In genomic region chr10:105834261-105835059, GRCh38 we compare ENCODE assay signal across 21 cellular contexts.
DNase-seq lines count a peak whose midpoint lies in the region; ATAC-seq, FAIRE-seq and TF ChIP-seq lines count a peak whose summit lies in the region.
"Had no signal": no experiment of that assay in that cellular context is flagged by ENCODE, and none has a peak within 500 bp of the region (broad histone marks: within the 10 kb centered on the region; RNA-seq: fewer than 3 reads in every experiment).

No MANE protein-coding gene starts in this region.

- TF ChIP-seq CTCF in astrocyte (IDR thresholded peaks at IDR 0.05; ENCODE audit: insufficient read depth, low read depth, low read length) (no peak), nephron (IDR thresholded peaks at IDR 0.05; ENCODE audit: unreplicated experiment in 3 of 3) (no peak), GM13976 (IDR thresholded peaks at IDR 0.05; ENCODE audit: borderline replicate concordance, control extremely low read depth, extremely low read depth, insufficient read depth, missing control alignments) (no peak), endothelial cell (IDR thresholded peaks at IDR 0.05; ENCODE audit: unreplicated experiment) (no peak)

- no peak overlapping the region for H3K4me2 ChIP-seq in astrocyte (ENCODE audit: low read length)

- FAIRE-seq in astrocyte (lab: Jason Lieb, UNC), result no peak
- FAIRE-seq: D721Med had no signal

- no peaks in the 10 kb centered on the region for H3K36me3 Mint-ChIP-seq in astrocyte (ENCODE audit: low read depth, unreplicated experiment)
- H3K36me3 Mint-ChIP-seq in nephron (ENCODE audit: low read depth), result no peaks in the 10 kb centered on the region
- no peaks in the 10 kb centered on the region for H3K36me3 Mint-ChIP-seq in effector memory CD8-positive, alpha-beta T cell (ENCODE audit: insufficient read depth)
- H3K36me3 Mint-ChIP-seq in endothelial cell (ENCODE audit: low read depth, unreplicated experiment), result no peaks in the 10 kb centered on the region
- H3K36me3 Mint-ChIP-seq: CD14-positive monocyte had no signal

- no peaks in the 10 kb centered on the region for H4K20me1 ChIP-seq in astrocyte (ENCODE audit: insufficient read depth, low read length)

- no peaks in the 10 kb centered on the region for H3K27me3 Mint-ChIP-seq in astrocyte (ENCODE audit: low read depth, unreplicated experiment)
- no peaks in the 10 kb centered on the region for H3K27me3 Mint-ChIP-seq in nephron (ENCODE audit: low read depth)
- no peaks in the 10 kb centered on the region for H3K27me3 Mint-ChIP-seq in effector memory CD8-positive, alpha-beta T cell
- H3K27me3 Mint-ChIP-seq in endothelial cell (ENCODE audit: unreplicated experiment), result no peaks in the 10 kb centered on the region
- H3K27me3 Mint-ChIP-seq: B cell had no signal

- no peak overlapping the region for H2AFZ ChIP-seq in astrocyte (ENCODE audit: low read depth, low read length)

- no peak overlapping the region for H3K9ac ChIP-seq in astrocyte (ENCODE audit: low read length)

- H3K4me3 ChIP-seq in astrocyte (ENCODE audit: insufficient read depth, low read depth, low read length), result no peak overlapping the region
- H3K4me3 ChIP-seq: Peyer's patch, SJCRH30 had no signal

- H3K79me2 ChIP-seq in astrocyte (ENCODE audit: insufficient read depth, low read length), result no peaks in the 10 kb centered on the region

- H3K27ac ChIP-seq in astrocyte (ENCODE audit: low read depth, low read length), result no peak overlapping the region
- H3K27ac ChIP-seq: Peyer's patch, SJCRH30 had no signal

- H3K9me3 ChIP-seq in astrocyte (ENCODE audit: insufficient read depth, low read depth, low read length), result no peaks in the 10 kb centered on the region
- H3K9me3 ChIP-seq: Peyer's patch, SJCRH30 had no signal

- no peak for ATAC-seq in effector memory CD8-positive, alpha-beta T cell (replicated peaks)

- H3K4me1 Mint-ChIP-seq in astrocyte (ENCODE audit: low read depth, unreplicated experiment), result peaks cover 26% of the 10 kb centered on the region
- peaks cover 9% of the 10 kb centered on the region for H3K4me1 Mint-ChIP-seq in nephron
- H3K4me1 Mint-ChIP-seq in effector memory CD8-positive, alpha-beta T cell (ENCODE audit: low read depth in 2 of 2), result no peaks in the 10 kb centered on the region
- H3K4me1 Mint-ChIP-seq in endothelial cell (ENCODE audit: unreplicated experiment), result no peaks in the 10 kb centered on the region

- no peaks in the 10 kb centered on the region for H3K4me1 ChIP-seq in astrocyte (ENCODE audit: insufficient read depth, low read length)
- H3K4me1 ChIP-seq: Peyer's patch, SJCRH30 had no signal

- DNase-seq in astrocyte (ENCODE audit: low read depth) (peak; percentile 29), head of caudate nucleus (peak in 25 of 42 donors; percentile 6 to 80 (median 47)), GM13976 (ENCODE audit: low spot score) (no peak), endothelial cell (ENCODE audit: low spot score) (no peak)
- no peak for DNase-seq in activated CD8-positive, alpha-beta memory T cell treated with anti-CD3 and anti-CD28 coated beads, Interleukin-2, amount 50 U/mL, for 48 hours
- DNase-seq in effector memory CD8-positive, alpha-beta T cell, result no peak
- DNase-seq: H7, Karpas-422, MV-4-11, NCI-H1694, NCI-H2081, NCI-H2171, NCI-H345, NCI-H524 treated with DMSO at 0.1 percent for 48 hours, NCI-H82, Peyer's patch, SJCRH30 had no signal

- no peaks in the 10 kb centered on the region for H3K27me3 ChIP-seq in astrocyte (ENCODE audit: insufficient read depth, low read length)
- H3K27me3 ChIP-seq: Peyer's patch, SJCRH30 had no signal

- H3K36me3 ChIP-seq in astrocyte (ENCODE audit: insufficient read depth, low read length), result no peaks in the 10 kb centered on the region
- H3K36me3 ChIP-seq: Peyer's patch, SJCRH30 had no signal

- no peak overlapping the region for H3K4me3 Mint-ChIP-seq in astrocyte (ENCODE audit: unreplicated experiment)
- H3K4me3 Mint-ChIP-seq in nephron, result no peak overlapping the region
- H3K4me3 Mint-ChIP-seq in effector memory CD8-positive, alpha-beta T cell, result no peak overlapping the region
- no peak overlapping the region for H3K4me3 Mint-ChIP-seq in endothelial cell (ENCODE audit: unreplicated experiment)
- H3K4me3 Mint-ChIP-seq: B cell, CD14-positive monocyte had no signal

- intact Hi-C loops in head of caudate nucleus (cut with DNase I), result no loop called here

- H3K9me3 Mint-ChIP-seq in astrocyte (ENCODE audit: unreplicated experiment), result peaks cover 2% of the 10 kb centered on the region
- H3K9me3 Mint-ChIP-seq in nephron, result peaks cover 2% of the 10 kb centered on the region
- peaks cover 8 to 9% of the 10 kb centered on the region in 2 donors for H3K9me3 Mint-ChIP-seq in effector memory CD8-positive, alpha-beta T cell
- H3K9me3 Mint-ChIP-seq in endothelial cell (ENCODE audit: unreplicated experiment), result no peaks in the 10 kb centered on the region

- H3K27ac Mint-ChIP-seq in astrocyte (ENCODE audit: unreplicated experiment) (peak overlapping the region; percentile 20), nephron (peak overlapping the region; percentile 40 to 84 (median 42)), endothelial cell (ENCODE audit: unreplicated experiment) (no peak overlapping the region)
- no peak overlapping the region for H3K27ac Mint-ChIP-seq in effector memory CD8-positive, alpha-beta T cell
- H3K27ac Mint-ChIP-seq: B cell, CD14-positive monocyte had no signal

- in situ Hi-C loops in GM13976 (cut with MboI; ENCODE audit: low sequenced_read_pairs, unreplicated experiment), result no loop called here

Comparison
In these comparisons a context has a peak if more than half of its experiments do, and no peak if none do; other contexts are left out.
1. DNase-seq: peak in astrocyte (single experiment) and head of caudate nucleus (25 of 42); none in GM13976 (single experiment), activated CD8-positive, alpha-beta memory T cell treated with anti-CD3 and anti-CD28 coated beads, Interleukin-2, amount 50 U/mL, for 48 hours (single experiment), effector memory CD8-positive, alpha-beta T cell (0 of 3) and endothelial cell (single experiment).
2. H3K27ac Mint-ChIP-seq: peak in astrocyte (single experiment) and nephron (3 of 3); none in effector memory CD8-positive, alpha-beta T cell (0 of 2) and endothelial cell (single experiment).